Comparison of ENCODE assay signal across 1 cellular context in genomic region chr10:117688358-117688757, GRCh38.
TF ChIP-seq lines count a peak whose summit lies in the region.

No MANE protein-coding gene starts in this region.

TF ChIP-seq in GM12878, 131 proteins besides CTCF, POLR2A, EP300 and RAD21 (continued from another document):
- TF ChIP-seq MYC (IDR thresholded peaks at IDR 0.05; ENCODE audit: insufficient read depth, insufficient read length, insufficient replicate concordance, low read length, severe bottlenecking) (no peak), SMC3 (IDR thresholded peaks at IDR 0.05; ENCODE audit: borderline replicate concordance, low read length) (0 out of 2 replicates have a peak, but pooled peaks have one; percentile 4)
- TF ChIP-seq, protein P1, sequence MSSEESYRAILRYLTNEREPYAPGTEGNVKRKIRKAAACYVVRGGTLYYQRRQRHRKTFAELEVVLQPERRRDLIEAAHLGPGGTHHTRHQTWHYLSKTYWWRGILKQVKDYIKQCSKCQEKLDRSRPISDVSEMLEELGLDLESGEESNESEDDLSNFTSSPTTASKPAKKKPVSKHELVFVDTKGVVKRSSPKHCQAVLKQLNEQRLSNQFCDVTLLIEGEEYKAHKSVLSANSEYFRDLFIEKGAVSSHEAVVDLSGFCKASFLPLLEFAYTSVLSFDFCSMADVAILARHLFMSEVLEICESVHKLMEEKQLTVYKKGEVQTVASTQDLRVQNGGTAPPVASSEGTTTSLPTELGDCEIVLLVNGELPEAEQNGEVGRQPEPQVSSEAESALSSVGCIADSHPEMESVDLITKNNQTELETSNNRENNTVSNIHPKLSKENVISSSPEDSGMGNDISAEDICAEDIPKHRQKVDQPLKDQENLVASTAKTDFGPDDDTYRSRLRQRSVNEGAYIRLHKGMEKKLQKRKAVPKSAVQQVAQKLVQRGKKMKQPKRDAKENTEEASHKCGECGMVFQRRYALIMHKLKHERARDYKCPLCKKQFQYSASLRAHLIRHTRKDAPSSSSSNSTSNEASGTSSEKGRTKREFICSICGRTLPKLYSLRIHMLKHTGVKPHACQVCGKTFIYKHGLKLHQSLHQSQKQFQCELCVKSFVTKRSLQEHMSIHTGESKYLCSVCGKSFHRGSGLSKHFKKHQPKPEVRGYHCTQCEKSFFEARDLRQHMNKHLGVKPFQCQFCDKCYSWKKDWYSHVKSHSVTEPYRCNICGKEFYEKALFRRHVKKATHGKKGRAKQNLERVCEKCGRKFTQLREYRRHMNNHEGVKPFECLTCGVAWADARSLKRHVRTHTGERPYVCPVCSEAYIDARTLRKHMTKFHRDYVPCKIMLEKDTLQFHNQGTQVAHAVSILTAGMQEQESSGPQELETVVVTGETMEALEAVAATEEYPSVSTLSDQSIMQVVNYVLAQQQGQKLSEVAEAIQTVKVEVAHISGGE (CRISPR knock-in tag; IDR thresholded peaks at IDR 0.05) = no peak
